In genomic region chr7:47905071-47905920, GRCh38 we compare ENCODE assay signal across 1 cellular context.
TF ChIP-seq lines count a peak whose summit lies in the region.

No MANE protein-coding gene starts in this region.

TF ChIP-seq in H1, 55 proteins besides CTCF, POLR2A, EP300 and RAD21:
- no peak for TF ChIP-seq USF2 (IDR thresholded peaks at IDR 0.05; ENCODE audit: low read length)
- TF ChIP-seq ATF2 (IDR thresholded peaks at IDR 0.05; ENCODE audit: low read length), result no peak
- TF ChIP-seq BCL11A (IDR thresholded peaks at IDR 0.05; ENCODE audit: low read depth in 2 of 2, low read length in 2 of 2), result no peak
- no peak for TF ChIP-seq CHD1 (IDR thresholded peaks at IDR 0.05; ENCODE audit: low read depth, low read length)
- TF ChIP-seq CHD7 (IDR thresholded peaks at IDR 0.05; ENCODE audit: insufficient replicate concordance, low read length), result no peak
- no peak for TF ChIP-seq YY1 (IDR thresholded peaks at IDR 0.05; ENCODE audit: low read depth, low read length)
- TF ChIP-seq FOSL1 (IDR thresholded peaks at IDR 0.05; ENCODE audit: insufficient read depth, low read depth, low read length), result no peak
- TF ChIP-seq BRCA1 (IDR thresholded peaks at IDR 0.05; ENCODE audit: low read depth, low read length), result no peak
- TF ChIP-seq PHF8 (conservative IDR thresholded peaks at IDR 0.05; ENCODE audit: low read depth, low read length), result no peak
- TF ChIP-seq TBP (IDR thresholded peaks at IDR 0.05; ENCODE audit: low read depth, low read length), result no peak
- TF ChIP-seq TAF1 (IDR thresholded peaks at IDR 0.05; ENCODE audit: low read depth, low read length), result no peak
- TF ChIP-seq RBBP5 (IDR thresholded peaks at IDR 0.05; ENCODE audit: borderline replicate concordance, low read depth, low read length), result no peak
- no peak for TF ChIP-seq MAX (IDR thresholded peaks at IDR 0.05)
- no peak for TF ChIP-seq JUN (IDR thresholded peaks at IDR 0.05; ENCODE audit: low read depth, low read length)
